17 cellular contexts compared by ENCODE assay signal in the genomic region with DNA sequence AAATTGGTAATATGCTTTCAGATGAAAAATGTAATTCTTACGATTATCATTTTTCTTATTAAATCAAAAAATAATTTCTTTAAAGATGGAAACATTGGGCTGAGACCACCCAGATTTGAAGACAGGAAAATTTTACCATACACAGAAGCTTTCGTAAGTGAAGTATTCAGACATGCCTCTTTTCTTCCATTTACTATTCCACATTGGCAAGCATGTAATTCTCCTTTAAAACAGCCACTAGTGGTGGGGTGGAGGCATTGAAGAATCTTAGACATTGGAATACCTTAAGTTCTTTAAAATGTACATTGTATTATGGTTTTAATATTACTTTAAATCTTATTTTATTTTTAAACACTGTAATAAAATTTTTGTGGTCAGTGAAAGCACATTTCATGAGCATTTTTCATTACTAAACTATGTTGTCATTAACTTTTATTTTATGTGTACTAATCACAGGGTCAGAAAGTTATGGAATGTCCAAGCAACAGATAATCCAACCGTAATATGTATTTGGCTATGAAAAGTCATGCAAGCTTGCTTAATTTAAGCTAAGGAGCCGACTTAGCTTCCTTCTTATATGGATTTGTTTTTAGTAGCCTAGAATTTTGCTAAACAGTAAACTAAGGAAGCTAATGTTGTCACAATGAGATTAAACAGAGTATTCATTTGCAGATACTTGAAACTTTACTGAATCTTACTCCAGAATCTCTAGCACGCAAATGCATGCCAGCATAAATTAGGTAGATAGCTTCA.
DNase-seq lines count a peak whose midpoint lies in the region; ATAC-seq, FAIRE-seq and TF ChIP-seq lines count a peak whose summit lies in the region.
"Had no signal": no experiment of that assay in that cellular context is flagged by ENCODE, and none has a peak within 500 bp of the region (broad histone marks: within the 10 kb centered on the region; RNA-seq: fewer than 3 reads in every experiment).

No MANE protein-coding gene starts in this region.

- in situ Hi-C loops in K562 (cut with MboI) = no loop called here

- no peak for TF ChIP-seq POLR2A in K562 (conservative IDR thresholded peaks at IDR 0.05)

- TF ChIP-seq EP300 in K562 (IDR thresholded peaks at IDR 0.05; ENCODE audit: low read length) = no peak

- no peaks in the 10 kb centered on the region for H4K20me1 ChIP-seq in K562 (replicated peaks; ENCODE audit: control insufficient read depth, insufficient read depth, low read length)

- TF ChIP-seq CTCF in cardiac muscle cell (IDR thresholded peaks at IDR 0.05; ENCODE audit: low read depth, low read length) = peak; percentile 27
- peak in 1 of 3 experiments; percentile 2; a peak in 1 of 6 replicates for TF ChIP-seq CTCF in K562 (IDR thresholded peaks at IDR 0.05 in 2 of 3, conservative IDR thresholded peaks at IDR 0.05 in 1 of 3; ENCODE audit: insufficient read depth in 2 of 3, low read depth in 1 of 3, low read length in 3 of 3)
- peak; percentile 9 for TF ChIP-seq CTCF in upper lobe of right lung (IDR thresholded peaks at IDR 0.05)

- DNase-seq in cardiac muscle cell (ENCODE audit: low read depth in 1 of 2, low spot score in 1 of 2) (peak in 1 of 2 donors; percentile 45), left cardiac atrium (no peak), K562 (ENCODE audit: extremely low read depth in 1 of 4, low spot score in 3 of 4) (no peak), upper lobe of right lung (no peak), NCI-H1092 (lab: John Stamatoyannopoulos, UW) (no peak), caudate nucleus (lab: John Stamatoyannopoulos, UW) (no peak)
- DNase-seq: activated CD4-positive, alpha-beta memory T cell treated with anti-CD3 and anti-CD28 coated beads, Interleukin-2, amount 10 ng/mL, durations not matched to agents 7 days and 5 days; hippocampal formation; NCI-H2029; NCI-H748 treated with DMSO at 0.1 percent for 48 hours; occipital lobe; RPMI8226; T1000 had no signal

- no peaks in the 10 kb centered on the region for H3K79me2 ChIP-seq in K562 (ENCODE audit: control insufficient read depth, insufficient read depth, low read length)

- no peak overlapping the region for H3K4me2 ChIP-seq in K562 (ENCODE audit: insufficient read depth, low read length)

- no peak for FAIRE-seq in K562 (lab: Jason Lieb, UNC)
- FAIRE-seq: A204.1 had no signal

- H3K9ac ChIP-seq in K562 (ENCODE audit: insufficient read depth in 1 of 2, low read depth in 2 of 2, low read length in 2 of 2) (no peak overlapping the region), iPS-18a (ENCODE audit: low read length) (peak overlapping the region; percentile 28)

- no TSS peak for BruUV-seq in K562 (replicated peaks; lab: Mats Ljungman, UMichigan)

- H3K4me1 ChIP-seq in cardiac muscle cell (ENCODE audit: low read depth) (no peaks in the 10 kb centered on the region), K562 (replicated peaks in 1 of 2; ENCODE audit: control insufficient read depth in 2 of 2, insufficient read depth in 2 of 2, low read length in 2 of 2) (no peaks in the 10 kb centered on the region; a peak in 1 of 5 replicates), iPS-18a (ENCODE audit: control insufficient read depth, low read depth, low read length) (peaks cover 38% of the 10 kb centered on the region), upper lobe of right lung (no peaks in the 10 kb centered on the region)

- no peaks in the 10 kb centered on the region for H3K27me3 ChIP-seq in cardiac muscle cell
- no peaks in the 10 kb centered on the region for H3K27me3 ChIP-seq in K562 (ENCODE audit: control insufficient read depth in 2 of 2, insufficient read depth in 2 of 2, low read length in 2 of 2)
- H3K27me3 ChIP-seq in iPS-18a (ENCODE audit: control insufficient read depth, insufficient read depth, low read length) = no peaks in the 10 kb centered on the region
- H3K27me3 ChIP-seq in upper lobe of right lung = no peaks in the 10 kb centered on the region

- H3K9me1 ChIP-seq in K562 (ENCODE audit: control insufficient read depth, insufficient read depth, low read length) = no peaks in the 10 kb centered on the region

- H3K9me3 ChIP-seq in cardiac muscle cell (ENCODE audit: low read depth) = no peaks in the 10 kb centered on the region
- no peaks in the 10 kb centered on the region for H3K9me3 ChIP-seq in K562 (replicated peaks; ENCODE audit: control insufficient read depth, insufficient read depth, low read depth, low read length)
- H3K9me3 ChIP-seq in iPS-18a (ENCODE audit: control insufficient read depth, low read depth, low read length) = no peaks in the 10 kb centered on the region
- no peaks in the 10 kb centered on the region for H3K9me3 ChIP-seq in upper lobe of right lung
- H3K9me3 ChIP-seq: thoracic aorta had no signal

- ATAC-seq in left cardiac atrium (no peak), K562 (peak; percentile 55; the same call in 1 of the 3 replicates), upper lobe of right lung (no peak), GM19397 (IDR thresholded peaks at IDR 0.05; ENCODE audit: unreplicated experiment) (no peak)

- intact Hi-C loops in left cardiac atrium (cut with DNase I) = no loop called here
- intact Hi-C loops in K562 (cut with micrococcal nuclease) = no loop called here
- intact Hi-C loops in upper lobe of right lung (cut with DNase I) = no loop called here

- H3K27ac ChIP-seq in cardiac muscle cell (no peak overlapping the region), K562 (ENCODE audit: extremely low read depth, low read depth, low read length) (no peak overlapping the region), iPS-18a (ENCODE audit: low read length) (no peak overlapping the region), upper lobe of right lung (no peak overlapping the region), caudate nucleus (ENCODE audit: low read depth, low read length) (no peak overlapping the region)
- H3K27ac ChIP-seq: thoracic aorta had no signal

- H3K36me3 ChIP-seq in cardiac muscle cell (no peaks in the 10 kb centered on the region), K562 (ENCODE audit: control insufficient read depth, insufficient read depth, low read length) (no peaks in the 10 kb centered on the region), iPS-18a (ENCODE audit: control insufficient read depth, low read depth, low read length) (no peaks in the 10 kb centered on the region), upper lobe of right lung (no peaks in the 10 kb centered on the region)
- H3K36me3 ChIP-seq: thoracic aorta had no signal

- CTCF ChIA-PET in K562 (lab: Yijun Ruan, JAX; ENCODE audit: low intra/inter-chr PET ratio) = no interaction called here

- TF ChIP-seq RAD21 in K562 (CRISPR knock-in tag; conservative IDR thresholded peaks at IDR 0.05 in 1 of 2, IDR thresholded peaks at IDR 0.05 in 1 of 2) = no peak

- peak overlapping the region; percentile 56; the same call in 1 of the 2 replicates for H2AFZ ChIP-seq in K562 (ENCODE audit: low read depth, low read length)

- WGBS in K562 (ENCODE audit: insufficient coverage, low coverage, missing lambda C conversion rate) = 63% methylated on average over 5 of the region's 5 CpGs

- no peak overlapping the region for H3K4me3 ChIP-seq in cardiac muscle cell
- no peak overlapping the region for H3K4me3 ChIP-seq in K562
- no peak overlapping the region for H3K4me3 ChIP-seq in iPS-18a (ENCODE audit: low read length)
- H3K4me3 ChIP-seq in upper lobe of right lung = no peak overlapping the region
- H3K4me3 ChIP-seq: thoracic aorta had no signal

- POLR2A ChIA-PET in K562 (lab: Yijun Ruan, JAX) = interaction anchor here (0.6 to 1.7 kb wide), 4 partner anchors 13 to 679 kb away, joined by 3 to 4 read pairs (median 4); no protein-coding TSS in a partner anchor

TF ChIP-seq in K562, 482 proteins besides CTCF, POLR2A, EP300 and RAD21:
- TF ChIP-seq, protein P1, sequence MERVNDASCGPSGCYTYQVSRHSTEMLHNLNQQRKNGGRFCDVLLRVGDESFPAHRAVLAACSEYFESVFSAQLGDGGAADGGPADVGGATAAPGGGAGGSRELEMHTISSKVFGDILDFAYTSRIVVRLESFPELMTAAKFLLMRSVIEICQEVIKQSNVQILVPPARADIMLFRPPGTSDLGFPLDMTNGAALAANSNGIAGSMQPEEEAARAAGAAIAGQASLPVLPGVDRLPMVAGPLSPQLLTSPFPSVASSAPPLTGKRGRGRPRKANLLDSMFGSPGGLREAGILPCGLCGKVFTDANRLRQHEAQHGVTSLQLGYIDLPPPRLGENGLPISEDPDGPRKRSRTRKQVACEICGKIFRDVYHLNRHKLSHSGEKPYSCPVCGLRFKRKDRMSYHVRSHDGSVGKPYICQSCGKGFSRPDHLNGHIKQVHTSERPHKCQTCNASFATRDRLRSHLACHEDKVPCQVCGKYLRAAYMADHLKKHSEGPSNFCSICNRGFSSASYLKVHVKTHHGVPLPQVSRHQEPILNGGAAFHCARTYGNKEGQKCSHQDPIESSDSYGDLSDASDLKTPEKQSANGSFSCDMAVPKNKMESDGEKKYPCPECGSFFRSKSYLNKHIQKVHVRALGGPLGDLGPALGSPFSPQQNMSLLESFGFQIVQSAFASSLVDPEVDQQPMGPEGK (CRISPR knock-in tag; IDR thresholded peaks at IDR 0.05; ENCODE audit: borderline replicate concordance) = no peak
- TF ChIP-seq KLF13 (tag; IDR thresholded peaks at IDR 0.05; ENCODE audit: borderline replicate concordance, low read depth) (no peak), ESRRB (CRISPR knock-in tag; IDR thresholded peaks at IDR 0.05; ENCODE audit: borderline replicate concordance) (no peak)
TF ChIP-seq in K562: peak in this region for 0.
